In genomic region chr19:48512504-48513288, GRCh38 we compare ENCODE assay signal across 11 cellular contexts. TPM values are rescaled to one million over a fixed set of nuclear protein-coding genes. Genes with fewer than 3 reads are reported as not detected.
DNase-seq lines count a peak whose midpoint lies in the region; ATAC-seq and TF ChIP-seq lines count a peak whose summit lies in the region.
"Had no signal": no experiment of that assay in that cellular context is flagged by ENCODE, and none has a peak within 500 bp of the region (broad histone marks: within the 10 kb centered on the region; RNA-seq: fewer than 3 reads in every experiment).

No MANE protein-coding gene starts in this region.

- no peak for ATAC-seq in HG03354 (IDR thresholded peaks at IDR 0.05; ENCODE audit: poor library complexity, severe bottlenecking, unreplicated experiment)

- peak; percentile 5 for DNase-seq in DMS79 treated with DMSO at 0.1 percent for 48 hours (lab: John Stamatoyannopoulos, UW)
- no peak for DNase-seq in DMS79 (lab: John Stamatoyannopoulos, UW)
- DNase-seq in spleen, result no peak
- DNase-seq in NCI-H2171 treated with DMSO at 0.1 percent for 48 hours (lab: John Stamatoyannopoulos, UW), result no peak
- DNase-seq in GM03348 (ENCODE audit: low spot score), result no peak
- DNase-seq: 8988T, HCEC 1CT had no signal

- H3K4me2 ChIP-seq in Loucy (ENCODE audit: low read depth, low read length, poor library complexity, severe bottlenecking), result peak overlapping the region; percentile 72

- H3K4me3 ChIP-seq in Loucy (ENCODE audit: low read length, poor library complexity, severe bottlenecking), result peak overlapping the region; percentile 91
- H3K4me3 ChIP-seq in ectodermal cell (ENCODE audit: insufficient read depth, low read depth, low read length), result peak overlapping the region; percentile 76
- H3K4me3 ChIP-seq in spleen, result peak overlapping the region in 5 of 8 donors; percentile 10 to 81 (median 68)

- no peaks in the 10 kb centered on the region for H3K9me2 ChIP-seq in Loucy (replicated peaks; ENCODE audit: low read depth, low read length)

- H3K36me3 ChIP-seq in Loucy (ENCODE audit: insufficient read depth, low read length) (no peaks in the 10 kb centered on the region), ectodermal cell (ENCODE audit: control insufficient read depth, insufficient read depth, low read length) (no peaks in the 10 kb centered on the region), spleen (no peaks in the 10 kb centered on the region)

- no peak overlapping the region for H3K27ac ChIP-seq in ectodermal cell (ENCODE audit: insufficient read depth, low read depth, low read length, poor library complexity, severe bottlenecking)
- H3K27ac ChIP-seq in spleen, result peak overlapping the region in 3 of 8 donors; percentile 79 to 83 (median 81)

- H3K27me3 ChIP-seq in Loucy (ENCODE audit: insufficient read depth, low read length, poor library complexity, severe bottlenecking), result no peaks in the 10 kb centered on the region
- peaks cover 25% of the 10 kb centered on the region for H3K27me3 ChIP-seq in ectodermal cell (ENCODE audit: control insufficient read depth, insufficient read depth, low read length, poor library complexity, severe bottlenecking)
- peaks cover 0 to 51% (median 32%) of the 10 kb centered on the region in 7 donors for H3K27me3 ChIP-seq in spleen (replicated peaks in 1 of 7)

- TF ChIP-seq POLR2A in spleen (IDR thresholded peaks at IDR 0.05), result no peak

- TF ChIP-seq CTCF in Loucy (conservative IDR thresholded peaks at IDR 0.05; ENCODE audit: low read length) (no peak), spleen (IDR thresholded peaks at IDR 0.05 in 8 of 11, conservative IDR thresholded peaks at IDR 0.05 in 3 of 11) (peak in 1 of 11 experiments; percentile 11)

- no peak overlapping the region for H3K9ac ChIP-seq in Loucy (ENCODE audit: low read depth, low read length, poor library complexity, severe bottlenecking)

- no peaks in the 10 kb centered on the region for H3K79me2 ChIP-seq in Loucy (ENCODE audit: insufficient read depth, low read length)

- intact Hi-C loops in spleen (cut with DNase I; ENCODE audit: low total_unique reads), result no loop called here

- H3K4me1 ChIP-seq in Loucy (ENCODE audit: insufficient read depth, low read length, poor library complexity, severe bottlenecking) (no peaks in the 10 kb centered on the region), ectodermal cell (ENCODE audit: control insufficient read depth, insufficient read depth, low read length) (peaks cover 3% of the 10 kb centered on the region), spleen (peaks cover 5 to 42% (median 38%) of the 10 kb centered on the region in 6 donors)

- H3K9me3 ChIP-seq in Loucy (ENCODE audit: insufficient read depth, low read depth, low read length), result no peaks in the 10 kb centered on the region
- no peaks in the 10 kb centered on the region for H3K9me3 ChIP-seq in ectodermal cell (ENCODE audit: control insufficient read depth, low read length)
- H3K9me3 ChIP-seq in spleen, result no peaks in the 10 kb centered on the region

- no peak overlapping the region for H2AFZ ChIP-seq in Loucy (ENCODE audit: low read length)

- no peaks in the 10 kb centered on the region for H4K20me1 ChIP-seq in Loucy (ENCODE audit: insufficient read depth, low read length, poor library complexity, severe bottlenecking)

- WGBS in ectodermal cell, 2 experiments, result 71 to 72% methylated on average over 19 of the region's 19 CpGs
- 32 to 46% (median 38%) methylated on average over 18 to 19 of the region's 19 CpGs for WGBS in spleen, 5 donors

- no peaks in the 10 kb centered on the region for H3F3A ChIP-seq in Loucy (ENCODE audit: low read depth)

RNA-seq across cellular contexts. Expression of gene LMTK3, which starts 1.1 kb away (rescaled TPM):
- polyA plus RNA-seq in ectodermal cell (2013, experiment 1 of 4), result 7.4 TPM
- 11.2 TPM for polyA plus RNA-seq in ectodermal cell (2013, experiment 2 of 4)
- polyA plus RNA-seq in ectodermal cell (2013, experiment 3 of 4), result 8.3 TPM
- 10.1 TPM for polyA plus RNA-seq in ectodermal cell (2013, experiment 4 of 4)
- 1 to 10 TPM in 6 of 7 donors, under 1 TPM in 1; 0.69 to 4.2 (median 1.5) TPM for total RNA-seq in spleen
- polyA plus RNA-seq in spleen, result 1 to 10 TPM in 1 of 3 donors, under 1 TPM in 2; 0.29 to 1.1 (median 0.37) TPM

RNA-seq across cellular contexts. Expression of gene SULT2B1, which starts 39.3 kb away (rescaled TPM):
- polyA plus RNA-seq in ectodermal cell (2013, experiment 1 of 4), result not detected
- not detected for polyA plus RNA-seq in ectodermal cell (2013, experiment 2 of 4)
- not detected for polyA plus RNA-seq in ectodermal cell (2013, experiment 3 of 4)
- polyA plus RNA-seq in ectodermal cell (2013, experiment 4 of 4), result not detected
- total RNA-seq in spleen, result not detected
- polyA plus RNA-seq in spleen, result under 1 TPM in 2 of 3 donors, not detected in 1; 0.12 to 0.58 TPM
- total RNA-seq: progenitor cell of endocrine pancreas had no signal

RNA-seq across cellular contexts. Expression of gene CYTH2, which starts 43.5 kb away (rescaled TPM):
- 135 TPM for polyA plus RNA-seq in ectodermal cell (2013, experiment 1 of 4)
- polyA plus RNA-seq in ectodermal cell (2013, experiment 2 of 4), result 126 TPM
- polyA plus RNA-seq in ectodermal cell (2013, experiment 3 of 4), result 104 TPM
- 116 TPM for polyA plus RNA-seq in ectodermal cell (2013, experiment 4 of 4)
- total RNA-seq in spleen, result 10 to 100 TPM; 31.4 to 66.4 (median 48.2) TPM
- 10 to 100 TPM; 22.6 to 44.1 (median 24.6) TPM for polyA plus RNA-seq in spleen

RNA-seq across cellular contexts. Expression of gene KCNJ14, which starts 57.3 kb away (rescaled TPM):
- polyA plus RNA-seq in ectodermal cell (2013, experiment 1 of 4), result 0.59 TPM
- polyA plus RNA-seq in ectodermal cell (2013, experiment 2 of 4), result 0.87 TPM
- 0.27 TPM for polyA plus RNA-seq in ectodermal cell (2013, experiment 3 of 4)
- 0.61 TPM for polyA plus RNA-seq in ectodermal cell (2013, experiment 4 of 4)
- total RNA-seq in spleen, result 1 to 10 TPM in 2 of 7 donors, under 1 TPM in 5; 0.43 to 1.4 (median 0.93) TPM
- polyA plus RNA-seq in spleen, result under 1 TPM; 0.26 to 0.61 (median 0.38) TPM
